21 cellular contexts compared by ENCODE assay signal in the genomic region with DNA sequence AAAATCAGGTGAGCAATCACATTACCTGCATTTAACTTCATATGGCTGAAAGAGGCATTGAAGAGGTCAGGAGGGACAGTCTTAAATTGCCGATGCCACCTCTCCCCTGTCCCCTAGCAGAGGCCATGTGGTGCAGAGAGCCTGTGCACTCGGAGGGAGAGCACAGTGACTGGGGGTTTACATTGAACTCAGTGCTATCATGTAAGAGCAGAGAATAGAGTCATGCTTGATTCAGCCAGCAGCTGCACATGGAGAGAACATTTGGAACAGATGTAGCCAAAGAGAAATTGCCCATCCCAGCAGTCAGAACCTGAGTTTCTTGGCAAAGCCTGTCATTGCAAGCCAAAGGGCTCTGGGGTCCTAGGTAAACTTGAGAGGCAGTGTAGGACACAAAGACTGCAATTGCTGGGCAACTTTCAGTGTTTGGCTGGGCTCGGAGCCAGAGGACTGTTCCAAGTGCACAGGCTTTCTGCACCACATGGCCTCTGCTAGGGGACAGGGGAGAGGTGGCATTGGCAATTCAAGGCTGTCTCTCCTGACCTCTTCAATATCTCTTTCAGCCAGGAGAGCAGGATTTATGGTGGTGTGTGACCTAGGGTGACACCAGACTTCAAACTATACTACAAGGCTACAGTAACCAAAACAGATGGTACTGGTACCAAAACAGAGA.
"Had no signal": no experiment of that assay in that cellular context is flagged by ENCODE, and none has a peak within 500 bp of the region (broad histone marks: within the 10 kb centered on the region; RNA-seq: fewer than 3 reads in every experiment).

No MANE protein-coding gene starts in this region.

- H3K4me3 ChIP-seq: breast epithelium, heart left ventricle, lower lobe of right lung, smooth muscle cell, testis had no signal

- ATAC-seq: lower lobe of right lung; sciatic nerve; stimulated activated memory B cell treated with anti-CD40 and anti-IgM and Interleukin-4, amounts not matched to agents 10 μg/mL and 1 μg/mL and 100 μg/mL, for 72 hours; T-helper 17 cell had no signal

- H3K27ac ChIP-seq: breast epithelium, heart left ventricle, lower lobe of right lung, testis had no signal

- DNase-seq: activated CD4-positive, alpha-beta T cell treated with anti-CD3 and anti-CD28 coated beads for 4 hours; activated CD4-positive, alpha-beta T cell treated with anti-CD3 and anti-CD28 coated beads, Interleukin-2, amount 50 U/mL, for 48 hours; activated CD4-positive, CD25-positive, alpha-beta regulatory T cell; activated naive CD4-positive, alpha-beta T cell treated with Interleukin-2 at 50 U/mL for 16 hours; activated naive CD8-positive, alpha-beta T cell treated with anti-CD3 and anti-CD28 coated beads for 36 hours; activated T-cell treated with anti-CD3 and anti-CD28 coated beads, Interleukin-2, amount 50 U/mL, for 48 hours; cortex of kidney; endodermal cell; heart left ventricle; lower lobe of right lung; naive B cell; nucleus accumbens; stimulated activated CD4-positive, alpha-beta T cell treated with anti-CD3 and anti-CD28 coated beads, Interleukin-15, amount 100 ng/mL, for 24 hours; T-helper 17 cell; testis had no signal

- H3K9me3 ChIP-seq: testis had no signal

- FAIRE-seq: astrocyte, islet of Langerhans had no signal

- H3K27me3 ChIP-seq: breast epithelium, heart left ventricle, testis had no signal

- H3K4me2 ChIP-seq: smooth muscle cell had no signal

- H3K4me1 ChIP-seq: breast epithelium, heart left ventricle, lower lobe of right lung, testis had no signal

- H3K36me3 ChIP-seq: breast epithelium, heart left ventricle, lower lobe of right lung had no signal
